Comparison of ENCODE assay signal across 4 cellular contexts in genomic region chr11:48506169-48506568, GRCh38. TPM values are rescaled to one million over a fixed set of nuclear protein-coding genes. Genes with fewer than 3 reads are reported as not detected.
"Had no signal": no experiment of that assay in that cellular context is flagged by ENCODE, and none has a peak within 500 bp of the region (broad histone marks: within the 10 kb centered on the region; RNA-seq: fewer than 3 reads in every experiment).

No MANE protein-coding gene starts in this region.

RNA-seq across cellular contexts. Expression of gene OR4A47, which starts 17.6 kb away (rescaled TPM):
- total RNA-seq: HT-29, HT1080, IMR-90 had no signal
- polyA plus RNA-seq: IgD-negative memory B cell, IMR-90 had no signal
